8 cellular contexts compared by ENCODE assay signal in the genomic region with DNA sequence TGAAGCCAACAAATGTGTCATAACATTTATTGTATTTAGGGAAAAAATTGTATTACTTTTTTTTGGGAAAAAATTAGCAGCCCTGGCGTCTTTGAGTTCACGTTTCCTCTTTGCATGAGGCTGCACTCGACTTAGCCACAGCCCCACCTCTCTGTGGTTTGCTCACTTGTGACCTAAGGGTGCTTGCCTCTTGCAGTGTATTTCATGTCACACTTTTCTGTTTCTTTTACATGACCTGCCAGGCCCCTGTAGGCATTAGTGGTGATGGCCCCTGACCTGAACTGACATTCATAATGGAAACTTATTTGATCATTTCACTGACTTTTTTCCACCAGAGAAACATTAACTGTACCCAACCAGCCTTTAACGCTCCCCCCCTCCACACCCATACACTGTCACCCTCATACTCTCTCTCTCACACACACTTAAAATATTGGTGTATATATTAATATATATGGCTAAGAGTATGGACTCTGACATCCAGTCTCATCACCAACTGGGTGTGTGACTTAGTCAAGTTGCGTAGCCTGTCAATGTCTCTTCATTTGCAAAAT.
DNase-seq lines count a peak whose midpoint lies in the region; ATAC-seq and TF ChIP-seq lines count a peak whose summit lies in the region.

No MANE protein-coding gene starts in this region.

- DNase-seq in DND-41 = peak; percentile 85
- DNase-seq in NB4 (ENCODE audit: low read depth) = peak; percentile 57
- DNase-seq in activated T-helper 2 cell treated with anti-CD3 and anti-CD28 coated beads, Interferon-gamma antibody, Interleukin-2, Interleukin-4, amounts not matched to agents 10 μg/mL and 5 μg/mL and 100 μg/mL, durations not matched to agents 14 hours and 24 hours and 36 hours (ENCODE audit: low spot score) = peak; percentile 65
- DNase-seq in stimulated activated CD8-positive, alpha-beta memory T cell treated with anti-CD3 and anti-CD28 coated beads, Interleukin-4, amount 100 ng/mL, for 24 hours (ENCODE audit: low read depth) = peak; percentile 48
- no peak for DNase-seq in H9
- no peak for DNase-seq in caudate nucleus (lab: John Stamatoyannopoulos, UW)
- DNase-seq in GOT3 (lab: John Stamatoyannopoulos, UW) = no peak

- WGBS in H9 (ENCODE audit: extremely low coverage, insufficient read length, low lambda C conversion rate) = no CpG with 5 or more reads among the region's 5 CpGs

- H3K4me3 Mint-ChIP-seq in activated T-helper 2 cell treated with anti-CD3 and anti-CD28 coated beads, Interferon-gamma antibody, Interleukin-2, Interleukin-4, amounts not matched to agents 10 μg/mL and 5 μg/mL and 100 μg/mL, durations not matched to agents 14 hours and 24 hours and 36 hours (ENCODE audit: low read depth) = peak overlapping the region; percentile 40
- no peak overlapping the region for H3K4me3 Mint-ChIP-seq in H9

- intact Hi-C loops in activated T-helper 2 cell treated with anti-CD3 and anti-CD28 coated beads, Interferon-gamma antibody, Interleukin-2, Interleukin-4, amounts not matched to agents 10 μg/mL and 5 μg/mL and 100 μg/mL, durations not matched to agents 14 hours and 24 hours and 36 hours (cut with micrococcal nuclease) = loop anchor here (1.0 to 2.0 kb wide), 2 partner anchors 8 to 55 kb away; no protein-coding TSS in a partner anchor

- H3K9ac ChIP-seq in DND-41 (ENCODE audit: low read depth, low read length) = peak overlapping the region; percentile 48
- H3K9ac ChIP-seq in H9 (ENCODE audit: extremely low read depth, insufficient read length, low read length) = no peak overlapping the region

- peak overlapping the region; percentile 90 for H3K27ac ChIP-seq in DND-41 (ENCODE audit: low read length)
- H3K27ac ChIP-seq in H9 (ENCODE audit: insufficient read length, low read depth, low read length) = no peak overlapping the region
- H3K27ac ChIP-seq in caudate nucleus (ENCODE audit: low read depth, low read length) = no peak overlapping the region

- H3K27ac Mint-ChIP-seq in activated T-helper 2 cell treated with anti-CD3 and anti-CD28 coated beads, Interferon-gamma antibody, Interleukin-2, Interleukin-4, amounts not matched to agents 10 μg/mL and 5 μg/mL and 100 μg/mL, durations not matched to agents 14 hours and 24 hours and 36 hours = peak overlapping the region; percentile 89
- H3K27ac Mint-ChIP-seq in H9 = no peak overlapping the region

- peaks cover 36% of the 10 kb centered on the region for H3K36me3 ChIP-seq in DND-41 (ENCODE audit: insufficient read depth, low read length)

- H3K4me3 ChIP-seq in DND-41 (ENCODE audit: low read depth in 1 of 2, low read length in 2 of 2) = 0 out of 4 replicates have a peak overlapping the region, but pooled peaks of 1 of the 2 experiments have one; percentile 9
- H3K4me3 ChIP-seq in NB4 (ENCODE audit: low read depth, low read length) = no peak overlapping the region

- H3K56ac ChIP-seq in H9 (ENCODE audit: insufficient read length, low read depth, low read length) = no peak overlapping the region

- no peak overlapping the region for H2AK5ac ChIP-seq in H9 (ENCODE audit: insufficient read length, low read length)

- H2BK12ac ChIP-seq in H9 (ENCODE audit: insufficient read length, low read depth, low read length) = no peak overlapping the region

- no peak overlapping the region for H4K91ac ChIP-seq in H9 (ENCODE audit: insufficient read length, low read depth, low read length)

- H2BK20ac ChIP-seq in H9 (ENCODE audit: low read depth, low read length, poor library complexity, severe bottlenecking) = no peak overlapping the region

- H3K4me2 ChIP-seq in DND-41 (ENCODE audit: insufficient read depth, low read length) = peak overlapping the region; percentile 48
- H3K4me2 ChIP-seq in H9 (ENCODE audit: insufficient read depth, insufficient read length, low read length) = no peak overlapping the region

- no peaks in the 10 kb centered on the region for H3K9me3 Mint-ChIP-seq in activated T-helper 2 cell treated with anti-CD3 and anti-CD28 coated beads, Interferon-gamma antibody, Interleukin-2, Interleukin-4, amounts not matched to agents 10 μg/mL and 5 μg/mL and 100 μg/mL, durations not matched to agents 14 hours and 24 hours and 36 hours
- H3K9me3 Mint-ChIP-seq in H9 = no peaks in the 10 kb centered on the region

- H3K4me1 Mint-ChIP-seq in activated T-helper 2 cell treated with anti-CD3 and anti-CD28 coated beads, Interferon-gamma antibody, Interleukin-2, Interleukin-4, amounts not matched to agents 10 μg/mL and 5 μg/mL and 100 μg/mL, durations not matched to agents 14 hours and 24 hours and 36 hours (ENCODE audit: low read depth) = peaks cover 89% of the 10 kb centered on the region
- H3K4me1 Mint-ChIP-seq in H9 = peaks cover 8% of the 10 kb centered on the region in 2 experiments

- no peaks in the 10 kb centered on the region for H3K27me3 Mint-ChIP-seq in activated T-helper 2 cell treated with anti-CD3 and anti-CD28 coated beads, Interferon-gamma antibody, Interleukin-2, Interleukin-4, amounts not matched to agents 10 μg/mL and 5 μg/mL and 100 μg/mL, durations not matched to agents 14 hours and 24 hours and 36 hours (ENCODE audit: low read depth)
- no peaks in the 10 kb centered on the region for H3K27me3 Mint-ChIP-seq in H9 (ENCODE audit: low read depth)

- no peak overlapping the region for H2BK120ac ChIP-seq in H9 (ENCODE audit: low read depth, low read length, poor library complexity, severe bottlenecking)

- H3K9me3 ChIP-seq in DND-41 (ENCODE audit: insufficient read depth, low read length, severe bottlenecking) (no peaks in the 10 kb centered on the region), H9 (ENCODE audit: control insufficient read depth, low read depth, low read length) (no peaks in the 10 kb centered on the region)

- H3K14ac ChIP-seq in H9 (ENCODE audit: insufficient read depth, low read length) = no peak overlapping the region

- H3K18ac ChIP-seq in H9 (ENCODE audit: insufficient read length, low read depth, low read length) = no peak overlapping the region

- TF ChIP-seq CTCF in DND-41 (IDR thresholded peaks at IDR 0.05; ENCODE audit: borderline replicate concordance, extremely low read depth, low read length, poor library complexity, severe bottlenecking) (no peak), NB4 (IDR thresholded peaks at IDR 0.05; ENCODE audit: low read depth, low read length) (no peak), H9 (conservative IDR thresholded peaks at IDR 0.05) (no peak)

- H3K23me2 ChIP-seq in H9 (ENCODE audit: insufficient read length, low read depth, low read length, poor library complexity, severe bottlenecking) = no peaks in the 10 kb centered on the region

- H3K23ac ChIP-seq in H9 (ENCODE audit: insufficient read length, low read depth, low read length) = no peak overlapping the region

- H4K20me1 ChIP-seq in DND-41 (ENCODE audit: insufficient read depth, low read length) = no peaks in the 10 kb centered on the region
- H4K20me1 ChIP-seq in H9 (ENCODE audit: control insufficient read depth, insufficient read depth, insufficient read length) = no peaks in the 10 kb centered on the region

- no peak overlapping the region for H2AFZ ChIP-seq in DND-41 (ENCODE audit: low read depth, low read length)
- no peak overlapping the region for H2AFZ ChIP-seq in H9 (ENCODE audit: low read length)

- no peak for TF ChIP-seq POLR2A in NB4 (IDR thresholded peaks at IDR 0.05; ENCODE audit: extremely low read depth, insufficient read length)

- H3K36me3 Mint-ChIP-seq in activated T-helper 2 cell treated with anti-CD3 and anti-CD28 coated beads, Interferon-gamma antibody, Interleukin-2, Interleukin-4, amounts not matched to agents 10 μg/mL and 5 μg/mL and 100 μg/mL, durations not matched to agents 14 hours and 24 hours and 36 hours (ENCODE audit: low read depth) = peaks cover 57% of the 10 kb centered on the region
- H3K36me3 Mint-ChIP-seq in H9 (ENCODE audit: insufficient read depth in 1 of 3, low read depth in 3 of 3) = no peaks in the 10 kb centered on the region

- no peak overlapping the region for H4K8ac ChIP-seq in H9 (replicated peaks; ENCODE audit: insufficient read length, low read depth, low read length)

- H3K4me1 ChIP-seq in DND-41 (ENCODE audit: insufficient read depth, low read length) (peaks cover 97% of the 10 kb centered on the region), H9 (ENCODE audit: insufficient read depth, low read length) (peaks cover 6% of the 10 kb centered on the region; the same call in 1 of the 2 replicates)

- H3K79me2 ChIP-seq in DND-41 (ENCODE audit: insufficient read depth, low read length) = peaks cover 96% of the 10 kb centered on the region
- no peaks in the 10 kb centered on the region for H3K79me2 ChIP-seq in H9 (ENCODE audit: insufficient read depth, low read length)

- no peak overlapping the region for H2BK5ac ChIP-seq in H9 (ENCODE audit: insufficient read length, low read length)

- peak; percentile 93 for ATAC-seq in DND-41 (ENCODE audit: insufficient read depth, low read depth)
- ATAC-seq in GM21717 (IDR thresholded peaks at IDR 0.05; ENCODE audit: unreplicated experiment) = peak; percentile 67

- no peaks in the 10 kb centered on the region for H3K79me1 ChIP-seq in H9 (ENCODE audit: insufficient read depth, low read depth, low read length, poor library complexity, severe bottlenecking)

- H3K27me3 ChIP-seq in DND-41 (ENCODE audit: insufficient read depth, low read length, poor library complexity) (no peaks in the 10 kb centered on the region), H9 (ENCODE audit: insufficient read depth, low read length) (no peaks in the 10 kb centered on the region)

- no peak overlapping the region for H3K4ac ChIP-seq in H9 (ENCODE audit: low read depth, low read length)

- H3T11ph ChIP-seq in H9 (ENCODE audit: low read length) = no peak overlapping the region

- H2BK15ac ChIP-seq in H9 (ENCODE audit: low read depth, low read length) = no peak overlapping the region

- H4K5ac ChIP-seq in H9 (ENCODE audit: insufficient read length, low read depth, low read length) = no peak overlapping the region

Comparison
In these comparisons a context has a peak if more than half of its experiments do, and no peak if none do; other contexts are left out.
1. DNase-seq: peak in DND-41 (single experiment), NB4 (single experiment), activated T-helper 2 cell treated with anti-CD3 and anti-CD28 coated beads, Interferon-gamma antibody, Interleukin-2, Interleukin-4, amounts not matched to agents 10 μg/mL and 5 μg/mL and 100 μg/mL, durations not matched to agents 14 hours and 24 hours and 36 hours (single experiment) and stimulated activated CD8-positive, alpha-beta memory T cell treated with anti-CD3 and anti-CD28 coated beads, Interleukin-4, amount 100 ng/mL, for 24 hours (single experiment); none in H9 (single experiment), caudate nucleus (0 of 61) and GOT3 (single experiment).